ENCODE assay signal across 1 cellular context in the genomic region with DNA sequence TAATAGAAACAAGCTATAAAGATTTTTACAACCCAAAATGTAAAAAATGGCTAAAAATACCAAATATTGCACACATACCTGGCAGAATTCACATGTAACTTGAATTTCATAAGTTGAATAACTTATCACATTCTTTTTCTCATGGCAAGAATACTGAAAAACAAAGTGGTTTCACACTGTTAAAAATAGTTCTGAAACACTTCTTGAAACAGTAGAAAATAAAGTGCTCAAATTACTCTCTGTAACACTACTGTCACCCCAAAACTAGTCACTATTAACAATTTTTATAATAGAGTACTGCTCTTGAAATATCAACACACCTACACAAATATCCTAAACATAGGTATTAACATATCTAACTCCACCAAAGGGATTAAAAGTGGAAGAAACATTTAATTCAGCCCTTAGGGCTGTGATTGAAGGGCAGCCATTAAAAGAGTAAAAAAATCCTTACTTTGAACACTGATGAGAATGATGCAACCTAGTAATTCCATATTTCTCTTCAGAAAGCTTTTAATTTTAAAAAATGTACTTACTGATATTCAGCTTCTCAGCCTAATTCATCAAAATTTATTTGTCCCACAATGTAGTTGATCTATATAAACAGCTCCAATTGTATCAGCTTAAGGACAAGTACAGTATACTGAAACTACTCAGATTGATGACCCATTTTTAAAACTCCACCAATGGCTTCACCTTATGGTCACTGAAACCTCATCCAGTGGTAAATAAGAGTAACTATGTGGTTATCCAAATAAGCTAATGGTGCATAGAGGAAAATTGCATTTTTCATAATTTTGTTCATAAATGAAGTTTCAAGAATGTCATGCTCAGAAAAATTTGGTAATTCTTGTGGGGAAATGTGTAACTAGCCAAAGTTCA.
TF ChIP-seq lines count a peak whose summit lies in the region.

No MANE protein-coding gene starts in this region.

TF ChIP-seq in HepG2, 621 proteins besides CTCF, POLR2A, EP300 and RAD21:
- no peak for TF ChIP-seq ELF1 (CRISPR knock-in tag; IDR thresholded peaks at IDR 0.05)
- TF ChIP-seq MYC (CRISPR knock-in tag; IDR thresholded peaks at IDR 0.05; ENCODE audit: borderline replicate concordance) = no peak
- TF ChIP-seq, protein P1, sequence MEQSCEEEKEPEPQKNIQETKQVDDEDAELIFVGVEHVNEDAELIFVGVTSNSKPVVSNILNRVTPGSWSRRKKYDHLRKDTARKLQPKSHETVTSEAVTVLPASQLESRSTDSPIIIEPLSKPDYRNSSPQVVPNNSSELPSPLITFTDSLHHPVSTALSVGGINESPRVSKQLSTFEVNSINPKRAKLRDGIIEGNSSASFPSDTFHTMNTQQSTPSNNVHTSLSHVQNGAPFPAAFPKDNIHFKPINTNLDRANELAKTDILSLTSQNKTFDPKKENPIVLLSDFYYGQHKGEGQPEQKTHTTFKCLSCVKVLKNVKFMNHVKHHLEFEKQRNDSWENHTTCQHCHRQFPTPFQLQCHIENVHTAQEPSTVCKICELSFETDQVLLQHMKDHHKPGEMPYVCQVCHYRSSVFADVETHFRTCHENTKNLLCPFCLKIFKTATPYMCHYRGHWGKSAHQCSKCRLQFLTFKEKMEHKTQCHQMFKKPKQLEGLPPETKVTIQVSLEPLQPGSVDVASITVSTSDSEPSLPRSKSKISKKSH (CRISPR knock-in tag; IDR thresholded peaks at IDR 0.05; ENCODE audit: borderline replicate concordance) = no peak
